14 cellular contexts compared by ENCODE assay signal in genomic region chr10:29414501-29414900, GRCh38.
A peak's percentile ranks its signal among the peaks of the same experiment; 100 is the strongest.
DNase-seq lines count a peak whose midpoint lies in the region; ATAC-seq, FAIRE-seq and TF ChIP-seq lines count a peak whose summit lies in the region.
"Had no signal": no experiment of that assay in that cellular context is flagged by ENCODE, and none has a peak within 500 bp of the region (broad histone marks: within the 10 kb centered on the region; RNA-seq: fewer than 3 reads in every experiment).

No MANE protein-coding gene starts in this region.

- H2AFZ ChIP-seq in endothelial cell of umbilical vein (ENCODE audit: low read depth, low read length) = no peak overlapping the region

- H4K20me1 ChIP-seq in endothelial cell of umbilical vein (replicated peaks; ENCODE audit: control insufficient read depth, extremely low read depth, insufficient read depth, low read length) = peaks cover 7% of the 10 kb centered on the region
- H4K20me1 ChIP-seq: BLaER1 had no signal

- DNase-seq in D721Med (ENCODE audit: insufficient read length, low spot score) (no peak), H54 (ENCODE audit: insufficient read length, low spot score) (no peak), endothelial cell of umbilical vein (ENCODE audit: low read depth, low spot score) (peak; percentile 21), vagina (ENCODE audit: extremely low spot score in 2 of 2) (no peak), lower lobe of right lung (no peak)
- DNase-seq in stimulated activated naive CD8-positive, alpha-beta T cell treated with anti-CD3 and anti-CD28 coated beads, Interleukin-15, amount 100 ng/mL, for 72 hours = no peak
- DNase-seq: CD8-positive, alpha-beta memory T cell; DMS 273 treated with DMSO at 0.1 percent for 48 hours; H7 had no signal

- FAIRE-seq in D721Med (lab: Jason Lieb, UNC) (peak; percentile 61), H54 (lab: Jason Lieb, UNC) (peak; percentile 43), endothelial cell of umbilical vein (lab: Jason Lieb, UNC) (peak; percentile 50)
- FAIRE-seq: A549, GM12878, GM18507, HTR-8/SVneo had no signal

- H3K36me3 ChIP-seq in endothelial cell of umbilical vein (ENCODE audit: control insufficient read depth in 2 of 2, extremely low read depth in 1 of 2, insufficient read depth in 2 of 2, low read length in 2 of 2) (peaks cover 2 to 8% of the 10 kb centered on the region in 2 experiments), vagina (peaks cover 0 to 8% of the 10 kb centered on the region in 2 donors), lower lobe of right lung (peaks cover 40% of the 10 kb centered on the region)
- H3K36me3 ChIP-seq: BLaER1 had no signal

- H3K4me3 Mint-ChIP-seq in stimulated activated naive CD8-positive, alpha-beta T cell treated with anti-CD3 and anti-CD28 coated beads, Interleukin-15, amount 100 ng/mL, for 72 hours = no peak overlapping the region
- H3K4me3 Mint-ChIP-seq: CD8-positive, alpha-beta memory T cell had no signal

- POLR2A ChIA-PET in endothelial cell of umbilical vein (lab: Charles Lee) = no interaction called here

- H3K4me1 ChIP-seq in endothelial cell of umbilical vein (ENCODE audit: control insufficient read depth, extremely low read depth, insufficient read depth, low read length) (peaks cover 7% of the 10 kb centered on the region), vagina (peaks cover 46% of the 10 kb centered on the region), lower lobe of right lung (peaks cover 41% of the 10 kb centered on the region)
- H3K4me1 ChIP-seq: BLaER1 had no signal

- ATAC-seq in lower lobe of right lung = no peak
- ATAC-seq in stimulated activated naive CD8-positive, alpha-beta T cell treated with anti-CD3 and anti-CD28 coated beads, Interleukin-15, amount 100 ng/mL, for 72 hours = no peak
- ATAC-seq: A549, GM12878 had no signal

- H3K9me3 Mint-ChIP-seq in stimulated activated naive CD8-positive, alpha-beta T cell treated with anti-CD3 and anti-CD28 coated beads, Interleukin-15, amount 100 ng/mL, for 72 hours = no peaks in the 10 kb centered on the region
- H3K9me3 Mint-ChIP-seq: CD8-positive, alpha-beta memory T cell had no signal

- peaks cover 32% of the 10 kb centered on the region for H3K4me1 Mint-ChIP-seq in stimulated activated naive CD8-positive, alpha-beta T cell treated with anti-CD3 and anti-CD28 coated beads, Interleukin-15, amount 100 ng/mL, for 72 hours

- no peak for TF ChIP-seq POLR2A in H54 (IDR thresholded peaks at IDR 0.05; ENCODE audit: low read depth, low read length)
- no peak for TF ChIP-seq POLR2A in endothelial cell of umbilical vein (IDR thresholded peaks at IDR 0.05; ENCODE audit: low read depth, low read length)
- TF ChIP-seq POLR2A in vagina (IDR thresholded peaks at IDR 0.05) = no peak

- H3K9ac ChIP-seq in endothelial cell of umbilical vein (replicated peaks; ENCODE audit: extremely low read depth, insufficient read depth, low read length) = no peak overlapping the region
- H3K9ac ChIP-seq: BLaER1 had no signal

- dilution Hi-C loops in endothelial cell of umbilical vein (cut with MboI; ENCODE audit: extremely low pct_ligation_motif_present, low sequenced_read_pairs) = no loop called here

- H3K79me2 ChIP-seq in endothelial cell of umbilical vein (ENCODE audit: control insufficient read depth, insufficient read depth, low read length) = peaks cover 94% of the 10 kb centered on the region

- no peak overlapping the region for H3K27ac ChIP-seq in endothelial cell of umbilical vein (ENCODE audit: insufficient read depth, low read depth, low read length)
- peak overlapping the region; percentile 20 for H3K27ac ChIP-seq in vagina
- no peak overlapping the region for H3K27ac ChIP-seq in lower lobe of right lung
- H3K27ac ChIP-seq: A549, BLaER1 had no signal

- CTCF ChIA-PET in endothelial cell of umbilical vein (lab: Charles Lee) = interaction anchor here (0.6 kb wide), 1 partner anchor 45 kb away, joined by 3 read pairs; no protein-coding TSS in a partner anchor

- TF ChIP-seq CTCF in D721Med (IDR thresholded peaks at IDR 0.05; ENCODE audit: insufficient read depth, missing control alignments) (no peak), endothelial cell of umbilical vein (IDR thresholded peaks at IDR 0.05; ENCODE audit: extremely low read depth in 1 of 2, insufficient read depth in 1 of 2, low read depth in 1 of 2, low read length in 2 of 2) (no peak), vagina (IDR thresholded peaks at IDR 0.05) (no peak), lower lobe of right lung (IDR thresholded peaks at IDR 0.05) (no peak)

- H3K27ac Mint-ChIP-seq in stimulated activated naive CD8-positive, alpha-beta T cell treated with anti-CD3 and anti-CD28 coated beads, Interleukin-15, amount 100 ng/mL, for 72 hours = no peak overlapping the region

- no peaks in the 10 kb centered on the region for H3K9me1 ChIP-seq in endothelial cell of umbilical vein (replicated peaks; ENCODE audit: control insufficient read depth, extremely low read depth, insufficient read depth, low read length)

- H3K4me3 ChIP-seq in endothelial cell of umbilical vein (replicated peaks in 1 of 3; ENCODE audit: insufficient read depth in 1 of 3, low read depth in 1 of 3, low read length in 3 of 3) (no peak overlapping the region), vagina (no peak overlapping the region), lower lobe of right lung (no peak overlapping the region)
- H3K4me3 ChIP-seq: A549, BLaER1, GM12878 had no signal

- no peaks in the 10 kb centered on the region for H3K27me3 ChIP-seq in endothelial cell of umbilical vein (ENCODE audit: control insufficient read depth in 2 of 2, insufficient read depth in 2 of 2, low read length in 2 of 2)
- no peaks in the 10 kb centered on the region for H3K27me3 ChIP-seq in vagina
- no peaks in the 10 kb centered on the region for H3K27me3 ChIP-seq in lower lobe of right lung (ENCODE audit: low read depth)
- H3K27me3 ChIP-seq: BLaER1 had no signal

- BruUV-seq in endothelial cell of umbilical vein (replicated peaks; lab: Mats Ljungman, UMichigan) = no TSS peak

- no peak overlapping the region for H3K4me2 ChIP-seq in endothelial cell of umbilical vein (ENCODE audit: insufficient read depth, low read length)
- H3K4me2 ChIP-seq: A549, BLaER1 had no signal

- intact Hi-C loops in endothelial cell of umbilical vein (cut with micrococcal nuclease) = no loop called here
- intact Hi-C loops in vagina (cut with DNase I) = no loop called here
- intact Hi-C loops in lower lobe of right lung (cut with DNase I) = no loop called here

- no peaks in the 10 kb centered on the region for H3K9me3 ChIP-seq in endothelial cell of umbilical vein (replicated peaks; ENCODE audit: control insufficient read depth, insufficient read depth, low read length)
- H3K9me3 ChIP-seq in vagina = no peaks in the 10 kb centered on the region
- no peaks in the 10 kb centered on the region for H3K9me3 ChIP-seq in lower lobe of right lung
- H3K9me3 ChIP-seq: A549 had no signal

- no peaks in the 10 kb centered on the region for H3K27me3 Mint-ChIP-seq in stimulated activated naive CD8-positive, alpha-beta T cell treated with anti-CD3 and anti-CD28 coated beads, Interleukin-15, amount 100 ng/mL, for 72 hours
- H3K27me3 Mint-ChIP-seq: CD8-positive, alpha-beta memory T cell had no signal

TF ChIP-seq in endothelial cell of umbilical vein, 7 proteins besides CTCF, POLR2A, EP300 and RAD21:
- no peak for TF ChIP-seq MYC (IDR thresholded peaks at IDR 0.05; ENCODE audit: low read depth, low read length)
- TF ChIP-seq FOS (IDR thresholded peaks at IDR 0.05; ENCODE audit: borderline replicate concordance, insufficient read depth, low read length) = no peak
- TF ChIP-seq, protein P1, sequence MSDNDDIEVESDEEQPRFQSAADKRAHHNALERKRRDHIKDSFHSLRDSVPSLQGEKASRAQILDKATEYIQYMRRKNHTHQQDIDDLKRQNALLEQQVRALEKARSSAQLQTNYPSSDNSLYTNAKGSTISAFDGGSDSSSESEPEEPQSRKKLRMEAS (IDR thresholded peaks at IDR 0.05; ENCODE audit: insufficient read depth, insufficient read length) = no peak
- TF ChIP-seq EZH2 (IDR thresholded peaks at IDR 0.05; ENCODE audit: borderline replicate concordance, low read depth, low read length, severe bottlenecking) = no peak
- no peak for TF ChIP-seq JUN (IDR thresholded peaks at IDR 0.05; ENCODE audit: borderline replicate concordance, insufficient read depth, insufficient read length, low read depth)
- no peak for TF ChIP-seq POLR2AphosphoS5 (IDR thresholded peaks at IDR 0.05; ENCODE audit: insufficient read depth, low read depth, low read length)
- TF ChIP-seq GATA2 (IDR thresholded peaks at IDR 0.05; ENCODE audit: insufficient read depth, insufficient read length, low read depth, low read length) = no peak
